In the genomic region with DNA sequence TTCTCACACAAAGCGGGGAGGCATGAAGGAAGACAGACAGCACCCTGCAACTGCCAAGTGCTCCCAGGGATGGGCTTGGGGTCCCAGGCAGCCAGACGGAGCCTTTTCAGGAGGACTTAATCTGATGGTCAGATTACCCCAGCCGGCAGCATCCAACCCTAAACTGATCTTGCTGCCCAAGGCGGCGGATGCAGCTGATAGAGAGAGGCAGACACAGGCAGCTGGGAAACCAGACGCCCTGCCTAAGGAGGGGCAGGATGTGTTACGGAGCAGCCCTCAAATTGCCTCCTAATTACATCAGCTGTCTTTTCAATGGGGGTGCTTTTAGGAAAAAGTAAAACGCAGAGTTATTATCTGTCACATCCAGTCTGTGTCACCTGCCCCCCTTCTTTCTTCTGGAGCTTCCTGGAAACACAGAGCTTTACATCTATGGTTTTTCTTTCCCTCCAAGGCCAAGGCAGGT, we compare ENCODE assay signal across 2 cellular contexts.
TF ChIP-seq lines count a peak whose summit lies in the region.

No MANE protein-coding gene starts in this region.

TF ChIP-seq in HEK293, 187 proteins besides CTCF, POLR2A, EP300 and RAD21 (continued from another document):
- TF ChIP-seq, protein P1, sequence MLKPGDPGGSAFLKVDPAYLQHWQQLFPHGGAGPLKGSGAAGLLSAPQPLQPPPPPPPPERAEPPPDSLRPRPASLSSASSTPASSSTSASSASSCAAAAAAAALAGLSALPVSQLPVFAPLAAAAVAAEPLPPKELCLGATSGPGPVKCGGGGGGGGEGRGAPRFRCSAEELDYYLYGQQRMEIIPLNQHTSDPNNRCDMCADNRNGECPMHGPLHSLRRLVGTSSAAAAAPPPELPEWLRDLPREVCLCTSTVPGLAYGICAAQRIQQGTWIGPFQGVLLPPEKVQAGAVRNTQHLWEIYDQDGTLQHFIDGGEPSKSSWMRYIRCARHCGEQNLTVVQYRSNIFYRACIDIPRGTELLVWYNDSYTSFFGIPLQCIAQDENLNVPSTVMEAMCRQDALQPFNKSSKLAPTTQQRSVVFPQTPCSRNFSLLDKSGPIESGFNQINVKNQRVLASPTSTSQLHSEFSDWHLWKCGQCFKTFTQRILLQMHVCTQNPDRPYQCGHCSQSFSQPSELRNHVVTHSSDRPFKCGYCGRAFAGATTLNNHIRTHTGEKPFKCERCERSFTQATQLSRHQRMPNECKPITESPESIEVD (tag by site-specific recombination; IDR thresholded peaks at IDR 0.05): no peak
- TF ChIP-seq, protein P2, sequence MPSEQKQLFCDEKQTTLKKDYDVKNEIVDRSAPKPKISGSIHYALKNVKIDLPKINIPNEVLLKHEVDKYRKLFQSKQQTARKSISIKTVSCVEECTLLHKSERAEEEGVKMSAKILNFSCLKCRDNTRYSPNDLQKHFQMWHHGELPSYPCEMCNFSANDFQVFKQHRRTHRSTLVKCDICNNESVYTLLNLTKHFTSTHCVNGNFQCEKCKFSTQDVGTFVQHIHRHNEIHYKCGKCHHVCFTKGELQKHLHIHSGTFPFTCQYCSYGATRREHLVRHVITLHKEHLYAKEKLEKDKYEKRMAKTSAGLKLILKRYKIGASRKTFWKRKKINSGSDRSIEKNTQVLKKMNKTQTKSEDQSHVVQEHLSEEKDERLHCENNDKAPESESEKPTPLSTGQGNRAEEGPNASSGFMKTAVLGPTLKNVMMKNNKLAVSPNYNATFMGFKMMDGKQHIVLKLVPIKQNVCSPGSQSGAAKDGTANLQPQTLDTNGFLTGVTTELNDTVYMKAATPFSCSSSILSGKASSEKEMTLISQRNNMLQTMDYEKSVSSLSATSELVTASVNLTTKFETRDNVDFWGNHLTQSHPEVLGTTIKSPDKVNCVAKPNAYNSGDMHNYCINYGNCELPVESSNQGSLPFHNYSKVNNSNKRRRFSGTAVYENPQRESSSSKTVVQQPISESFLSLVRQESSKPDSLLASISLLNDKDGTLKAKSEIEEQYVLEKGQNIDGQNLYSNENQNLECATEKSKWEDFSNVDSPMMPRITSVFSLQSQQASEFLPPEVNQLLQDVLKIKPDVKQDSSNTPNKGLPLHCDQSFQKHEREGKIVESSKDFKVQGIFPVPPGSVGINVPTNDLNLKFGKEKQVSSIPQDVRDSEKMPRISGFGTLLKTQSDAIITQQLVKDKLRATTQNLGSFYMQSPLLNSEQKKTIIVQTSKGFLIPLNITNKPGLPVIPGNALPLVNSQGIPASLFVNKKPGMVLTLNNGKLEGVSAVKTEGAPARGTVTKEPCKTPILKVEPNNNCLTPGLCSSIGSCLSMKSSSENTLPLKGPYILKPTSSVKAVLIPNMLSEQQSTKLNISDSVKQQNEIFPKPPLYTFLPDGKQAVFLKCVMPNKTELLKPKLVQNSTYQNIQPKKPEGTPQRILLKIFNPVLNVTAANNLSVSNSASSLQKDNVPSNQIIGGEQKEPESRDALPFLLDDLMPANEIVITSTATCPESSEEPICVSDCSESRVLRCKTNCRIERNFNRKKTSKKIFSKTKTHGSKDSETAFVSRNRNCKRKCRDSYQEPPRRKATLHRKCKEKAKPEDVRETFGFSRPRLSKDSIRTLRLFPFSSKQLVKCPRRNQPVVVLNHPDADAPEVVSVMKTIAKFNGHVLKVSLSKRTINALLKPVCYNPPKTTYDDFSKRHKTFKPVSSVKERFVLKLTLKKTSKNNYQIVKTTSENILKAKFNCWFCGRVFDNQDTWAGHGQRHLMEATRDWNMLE (tag by site-specific recombination; conservative IDR thresholded peaks at IDR 0.05; ENCODE audit: low read depth): 0 out of 2 replicates have a peak, but pooled peaks have one; percentile 18
- TF ChIP-seq, protein P3, sequence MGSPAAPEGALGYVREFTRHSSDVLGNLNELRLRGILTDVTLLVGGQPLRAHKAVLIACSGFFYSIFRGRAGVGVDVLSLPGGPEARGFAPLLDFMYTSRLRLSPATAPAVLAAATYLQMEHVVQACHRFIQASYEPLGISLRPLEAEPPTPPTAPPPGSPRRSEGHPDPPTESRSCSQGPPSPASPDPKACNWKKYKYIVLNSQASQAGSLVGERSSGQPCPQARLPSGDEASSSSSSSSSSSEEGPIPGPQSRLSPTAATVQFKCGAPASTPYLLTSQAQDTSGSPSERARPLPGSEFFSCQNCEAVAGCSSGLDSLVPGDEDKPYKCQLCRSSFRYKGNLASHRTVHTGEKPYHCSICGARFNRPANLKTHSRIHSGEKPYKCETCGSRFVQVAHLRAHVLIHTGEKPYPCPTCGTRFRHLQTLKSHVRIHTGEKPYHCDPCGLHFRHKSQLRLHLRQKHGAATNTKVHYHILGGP (tag by site-specific recombination; IDR thresholded peaks at IDR 0.05): 0 out of 2 replicates have a peak, but pooled peaks have one; percentile 49
- TF ChIP-seq, protein P4, sequence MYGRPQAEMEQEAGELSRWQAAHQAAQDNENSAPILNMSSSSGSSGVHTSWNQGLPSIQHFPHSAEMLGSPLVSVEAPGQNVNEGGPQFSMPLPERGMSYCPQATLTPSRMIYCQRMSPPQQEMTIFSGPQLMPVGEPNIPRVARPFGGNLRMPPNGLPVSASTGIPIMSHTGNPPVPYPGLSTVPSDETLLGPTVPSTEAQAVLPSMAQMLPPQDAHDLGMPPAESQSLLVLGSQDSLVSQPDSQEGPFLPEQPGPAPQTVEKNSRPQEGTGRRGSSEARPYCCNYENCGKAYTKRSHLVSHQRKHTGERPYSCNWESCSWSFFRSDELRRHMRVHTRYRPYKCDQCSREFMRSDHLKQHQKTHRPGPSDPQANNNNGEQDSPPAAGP (tag by site-specific recombination; IDR thresholded peaks at IDR 0.05): 0 out of 2 replicates have a peak, but pooled peaks have one; percentile 12

TF ChIP-seq in SK-N-SH, 30 proteins besides CTCF, POLR2A, EP300 and RAD21 (continued from another document):
- TF ChIP-seq, protein P5, sequence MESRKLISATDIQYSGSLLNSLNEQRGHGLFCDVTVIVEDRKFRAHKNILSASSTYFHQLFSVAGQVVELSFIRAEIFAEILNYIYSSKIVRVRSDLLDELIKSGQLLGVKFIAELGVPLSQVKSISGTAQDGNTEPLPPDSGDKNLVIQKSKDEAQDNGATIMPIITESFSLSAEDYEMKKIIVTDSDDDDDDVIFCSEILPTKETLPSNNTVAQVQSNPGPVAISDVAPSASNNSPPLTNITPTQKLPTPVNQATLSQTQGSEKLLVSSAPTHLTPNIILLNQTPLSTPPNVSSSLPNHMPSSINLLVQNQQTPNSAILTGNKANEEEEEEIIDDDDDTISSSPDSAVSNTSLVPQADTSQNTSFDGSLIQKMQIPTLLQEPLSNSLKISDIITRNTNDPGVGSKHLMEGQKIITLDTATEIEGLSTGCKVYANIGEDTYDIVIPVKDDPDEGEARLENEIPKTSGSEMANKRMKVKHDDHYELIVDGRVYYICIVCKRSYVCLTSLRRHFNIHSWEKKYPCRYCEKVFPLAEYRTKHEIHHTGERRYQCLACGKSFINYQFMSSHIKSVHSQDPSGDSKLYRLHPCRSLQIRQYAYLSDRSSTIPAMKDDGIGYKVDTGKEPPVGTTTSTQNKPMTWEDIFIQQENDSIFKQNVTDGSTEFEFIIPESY (IDR thresholded peaks at IDR 0.05; ENCODE audit: borderline replicate concordance, low read depth): no peak
- no peak for TF ChIP-seq SIN3A (IDR thresholded peaks at IDR 0.05; ENCODE audit: borderline replicate concordance, low read depth, low read length)
- peak; percentile 97; the same call in 1 of the 2 replicates for TF ChIP-seq RCOR1 (IDR thresholded peaks at IDR 0.05; ENCODE audit: low read length)
- TF ChIP-seq, protein P6, sequence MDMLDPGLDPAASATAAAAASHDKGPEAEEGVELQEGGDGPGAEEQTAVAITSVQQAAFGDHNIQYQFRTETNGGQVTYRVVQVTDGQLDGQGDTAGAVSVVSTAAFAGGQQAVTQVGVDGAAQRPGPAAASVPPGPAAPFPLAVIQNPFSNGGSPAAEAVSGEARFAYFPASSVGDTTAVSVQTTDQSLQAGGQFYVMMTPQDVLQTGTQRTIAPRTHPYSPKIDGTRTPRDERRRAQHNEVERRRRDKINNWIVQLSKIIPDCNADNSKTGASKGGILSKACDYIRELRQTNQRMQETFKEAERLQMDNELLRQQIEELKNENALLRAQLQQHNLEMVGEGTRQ (IDR thresholded peaks at IDR 0.05; ENCODE audit: borderline replicate concordance, low read depth, low read length): no peak
- TF ChIP-seq, protein P7, sequence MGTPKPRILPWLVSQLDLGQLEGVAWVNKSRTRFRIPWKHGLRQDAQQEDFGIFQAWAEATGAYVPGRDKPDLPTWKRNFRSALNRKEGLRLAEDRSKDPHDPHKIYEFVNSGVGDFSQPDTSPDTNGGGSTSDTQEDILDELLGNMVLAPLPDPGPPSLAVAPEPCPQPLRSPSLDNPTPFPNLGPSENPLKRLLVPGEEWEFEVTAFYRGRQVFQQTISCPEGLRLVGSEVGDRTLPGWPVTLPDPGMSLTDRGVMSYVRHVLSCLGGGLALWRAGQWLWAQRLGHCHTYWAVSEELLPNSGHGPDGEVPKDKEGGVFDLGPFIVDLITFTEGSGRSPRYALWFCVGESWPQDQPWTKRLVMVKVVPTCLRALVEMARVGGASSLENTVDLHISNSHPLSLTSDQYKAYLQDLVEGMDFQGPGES (IDR thresholded peaks at IDR 0.05; ENCODE audit: low read depth, low read length): no peak
- peak; percentile 46; the same call in 1 of the 2 replicates for TF ChIP-seq POLR2AphosphoS5 (IDR thresholded peaks at IDR 0.05; ENCODE audit: low read depth, low read length)
- TF ChIP-seq FOXM1 (IDR thresholded peaks at IDR 0.05; ENCODE audit: low read depth): 0 out of 2 replicates have a peak, but pooled peaks have one; percentile 58
- peak; percentile 54; the same call in 1 of the 2 replicates for TF ChIP-seq MXI1 (IDR thresholded peaks at IDR 0.05; ENCODE audit: low read depth, low read length)
- no peak for TF ChIP-seq SMC3 (IDR thresholded peaks at IDR 0.05; ENCODE audit: low read depth, low read length)
- peak; percentile 100 for TF ChIP-seq GATA2 (CRISPR knock-in tag; IDR thresholded peaks at IDR 0.05)
- TF ChIP-seq NRF1 (IDR thresholded peaks at IDR 0.05; ENCODE audit: low read depth, low read length): no peak
- TF ChIP-seq, protein P8, sequence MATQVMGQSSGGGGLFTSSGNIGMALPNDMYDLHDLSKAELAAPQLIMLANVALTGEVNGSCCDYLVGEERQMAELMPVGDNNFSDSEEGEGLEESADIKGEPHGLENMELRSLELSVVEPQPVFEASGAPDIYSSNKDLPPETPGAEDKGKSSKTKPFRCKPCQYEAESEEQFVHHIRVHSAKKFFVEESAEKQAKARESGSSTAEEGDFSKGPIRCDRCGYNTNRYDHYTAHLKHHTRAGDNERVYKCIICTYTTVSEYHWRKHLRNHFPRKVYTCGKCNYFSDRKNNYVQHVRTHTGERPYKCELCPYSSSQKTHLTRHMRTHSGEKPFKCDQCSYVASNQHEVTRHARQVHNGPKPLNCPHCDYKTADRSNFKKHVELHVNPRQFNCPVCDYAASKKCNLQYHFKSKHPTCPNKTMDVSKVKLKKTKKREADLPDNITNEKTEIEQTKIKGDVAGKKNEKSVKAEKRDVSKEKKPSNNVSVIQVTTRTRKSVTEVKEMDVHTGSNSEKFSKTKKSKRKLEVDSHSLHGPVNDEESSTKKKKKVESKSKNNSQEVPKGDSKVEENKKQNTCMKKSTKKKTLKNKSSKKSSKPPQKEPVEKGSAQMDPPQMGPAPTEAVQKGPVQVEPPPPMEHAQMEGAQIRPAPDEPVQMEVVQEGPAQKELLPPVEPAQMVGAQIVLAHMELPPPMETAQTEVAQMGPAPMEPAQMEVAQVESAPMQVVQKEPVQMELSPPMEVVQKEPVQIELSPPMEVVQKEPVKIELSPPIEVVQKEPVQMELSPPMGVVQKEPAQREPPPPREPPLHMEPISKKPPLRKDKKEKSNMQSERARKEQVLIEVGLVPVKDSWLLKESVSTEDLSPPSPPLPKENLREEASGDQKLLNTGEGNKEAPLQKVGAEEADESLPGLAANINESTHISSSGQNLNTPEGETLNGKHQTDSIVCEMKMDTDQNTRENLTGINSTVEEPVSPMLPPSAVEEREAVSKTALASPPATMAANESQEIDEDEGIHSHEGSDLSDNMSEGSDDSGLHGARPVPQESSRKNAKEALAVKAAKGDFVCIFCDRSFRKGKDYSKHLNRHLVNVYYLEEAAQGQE (IDR thresholded peaks at IDR 0.05; ENCODE audit: low read depth, low read length): no peak
- TF ChIP-seq, protein P9, sequence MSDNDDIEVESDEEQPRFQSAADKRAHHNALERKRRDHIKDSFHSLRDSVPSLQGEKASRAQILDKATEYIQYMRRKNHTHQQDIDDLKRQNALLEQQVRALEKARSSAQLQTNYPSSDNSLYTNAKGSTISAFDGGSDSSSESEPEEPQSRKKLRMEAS (IDR thresholded peaks at IDR 0.05; ENCODE audit: low read depth): no peak
- no peak for TF ChIP-seq EZH2phosphoT487 (IDR thresholded peaks at IDR 0.05; ENCODE audit: borderline replicate concordance, low read depth)
- TF ChIP-seq RXRA (IDR thresholded peaks at IDR 0.05; ENCODE audit: borderline replicate concordance, low read depth): no peak
- TF ChIP-seq, protein P10, sequence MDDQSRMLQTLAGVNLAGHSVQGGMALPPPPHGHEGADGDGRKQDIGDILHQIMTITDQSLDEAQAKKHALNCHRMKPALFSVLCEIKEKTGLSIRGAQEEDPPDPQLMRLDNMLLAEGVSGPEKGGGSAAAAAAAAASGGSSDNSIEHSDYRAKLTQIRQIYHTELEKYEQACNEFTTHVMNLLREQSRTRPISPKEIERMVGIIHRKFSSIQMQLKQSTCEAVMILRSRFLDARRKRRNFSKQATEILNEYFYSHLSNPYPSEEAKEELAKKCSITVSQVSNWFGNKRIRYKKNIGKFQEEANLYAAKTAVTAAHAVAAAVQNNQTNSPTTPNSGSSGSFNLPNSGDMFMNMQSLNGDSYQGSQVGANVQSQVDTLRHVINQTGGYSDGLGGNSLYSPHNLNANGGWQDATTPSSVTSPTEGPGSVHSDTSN (IDR thresholded peaks at IDR 0.05): peak; percentile 9; the same call in 1 of the 2 replicates
- TF ChIP-seq, protein P11, sequence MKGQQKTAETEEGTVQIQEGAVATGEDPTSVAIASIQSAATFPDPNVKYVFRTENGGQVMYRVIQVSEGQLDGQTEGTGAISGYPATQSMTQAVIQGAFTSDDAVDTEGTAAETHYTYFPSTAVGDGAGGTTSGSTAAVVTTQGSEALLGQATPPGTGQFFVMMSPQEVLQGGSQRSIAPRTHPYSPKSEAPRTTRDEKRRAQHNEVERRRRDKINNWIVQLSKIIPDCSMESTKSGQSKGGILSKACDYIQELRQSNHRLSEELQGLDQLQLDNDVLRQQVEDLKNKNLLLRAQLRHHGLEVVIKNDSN (IDR thresholded peaks at IDR 0.05; ENCODE audit: borderline replicate concordance, low read depth): no peak
- no peak for TF ChIP-seq FOSL2 (IDR thresholded peaks at IDR 0.05; ENCODE audit: borderline replicate concordance, low read depth)
- no peak for TF ChIP-seq GABPA (IDR thresholded peaks at IDR 0.05; ENCODE audit: low read depth)
- peak; percentile 60; the same call in 1 of the 2 replicates for TF ChIP-seq TEAD4 (IDR thresholded peaks at IDR 0.05; ENCODE audit: borderline replicate concordance, insufficient read depth)
- no peak for TF ChIP-seq ELF1 (IDR thresholded peaks at IDR 0.05)
- peak; percentile 75 for TF ChIP-seq CHD2 (IDR thresholded peaks at IDR 0.05; ENCODE audit: low read length, partially characterized antibody)
- no peak for TF ChIP-seq YY1 (IDR thresholded peaks at IDR 0.05; ENCODE audit: low read depth)
- no peak for TF ChIP-seq MEF2A (IDR thresholded peaks at IDR 0.05; ENCODE audit: borderline replicate concordance, low read depth)
